ENCODE assay signal across 8 cellular contexts in the genomic region with DNA sequence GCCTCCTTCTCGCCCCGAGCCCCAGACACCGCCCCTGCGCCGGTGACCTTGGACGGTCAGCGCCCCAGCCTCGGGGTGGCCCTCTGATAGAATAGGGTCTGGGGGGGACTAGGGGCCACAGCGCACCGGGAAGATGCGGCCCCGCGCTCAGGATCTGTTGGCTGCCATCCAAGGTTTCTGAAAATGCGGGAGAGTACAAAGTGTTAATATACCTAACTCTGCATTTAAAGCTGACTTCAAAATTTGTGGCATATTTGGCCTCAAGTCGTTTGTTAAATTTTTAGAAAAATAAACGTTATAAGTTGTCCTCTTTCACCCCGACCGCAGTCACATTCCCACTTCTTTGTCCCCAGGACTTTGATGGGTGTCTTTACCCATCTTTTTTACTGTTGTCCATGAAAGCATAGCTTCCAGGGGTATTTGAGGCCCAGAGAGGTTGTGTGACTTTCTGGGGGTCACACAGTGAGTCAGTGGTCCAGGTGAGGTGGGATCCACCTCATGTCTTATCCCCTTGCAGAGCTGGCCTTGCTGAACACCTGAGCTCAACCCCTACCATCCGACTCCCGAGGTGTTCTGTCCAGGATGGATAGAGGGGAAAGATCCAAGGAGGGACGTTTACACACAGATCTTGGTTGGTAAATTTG. TPM values are rescaled to one million over a fixed set of nuclear protein-coding genes. Genes with fewer than 3 reads are reported as not detected.
DNase-seq lines count a peak whose midpoint lies in the region; ATAC-seq, FAIRE-seq and TF ChIP-seq lines count a peak whose summit lies in the region.

No MANE protein-coding gene starts in this region.

- no peak overlapping the region for H3K56ac ChIP-seq in IMR-90 (ENCODE audit: extremely low read depth, insufficient read depth, low read length)

- DNase-seq in AG09309 (ENCODE audit: low read depth) (no peak), IMR-90 (no peak), cardiac fibroblast (ENCODE audit: low read depth in 2 of 2) (no peak), HEK293T (ENCODE audit: extremely low spot score) (no peak), H54 (ENCODE audit: insufficient read length, low spot score) (no peak), DMS79 treated with DMSO at 0.1 percent for 48 hours (lab: John Stamatoyannopoulos, UW) (no peak)
- DNase-seq in naive thymus-derived CD4-positive, alpha-beta T cell = no peak

- H3K4me3 ChIP-seq in AG09309 (ENCODE audit: control insufficient read depth, low read depth, low read length) (peak overlapping the region; percentile 48), IMR-90 (ENCODE audit: insufficient read depth, low read depth, low read length) (peak overlapping the region; percentile 78), cardiac fibroblast (replicated peaks in 1 of 2; ENCODE audit: low read depth in 2 of 2, low read length in 2 of 2) (peak overlapping the region; percentile 43 to 44)
- H3K4me3 ChIP-seq in naive thymus-derived CD4-positive, alpha-beta T cell (ENCODE audit: low read length) = peak overlapping the region; percentile 30

- no peak overlapping the region for H4K5ac ChIP-seq in IMR-90 (ENCODE audit: low read depth, low read length)

- in situ Hi-C loops in IMR-90 (cut with MboI; ENCODE audit: low sequenced_read_pairs) = no loop called here

- no peak for TF ChIP-seq RAD21 in IMR-90 (IDR thresholded peaks at IDR 0.05; ENCODE audit: low read length)

- H3K4me1 ChIP-seq in IMR-90 (ENCODE audit: control insufficient read depth, insufficient read depth, low read length) = peaks cover 3% of the 10 kb centered on the region
- peaks cover 12 to 33% of the 10 kb centered on the region in 2 donors for H3K4me1 ChIP-seq in naive thymus-derived CD4-positive, alpha-beta T cell (ENCODE audit: control insufficient read depth in 2 of 2, insufficient read depth in 2 of 2, low read length in 2 of 2)

- H3K9me3 Mint-ChIP-seq in naive thymus-derived CD4-positive, alpha-beta T cell = no peaks in the 10 kb centered on the region

- CTCF ChIA-PET in IMR-90 (lab: Yijun Ruan, JAX) = no interaction called here
- CTCF ChIA-PET in naive thymus-derived CD4-positive, alpha-beta T cell (lab: Charles Lee) = no interaction called here
- CTCF ChIA-PET in HEK293T (lab: Yijun Ruan, JAX) = interaction anchor here (1.1 kb wide), 1 partner anchor 29 kb away, joined by 3 read pairs; no protein-coding TSS in a partner anchor

- no peaks in the 10 kb centered on the region for H3K9me3 ChIP-seq in IMR-90 (ENCODE audit: control insufficient read depth, insufficient read depth, low read length)
- no peaks in the 10 kb centered on the region for H3K9me3 ChIP-seq in naive thymus-derived CD4-positive, alpha-beta T cell (ENCODE audit: control insufficient read depth in 2 of 3, low read length in 3 of 3)

- no peak overlapping the region for H2BK20ac ChIP-seq in IMR-90 (ENCODE audit: low read depth, low read length)

- no peak overlapping the region for H4K91ac ChIP-seq in IMR-90 (ENCODE audit: insufficient read depth, low read depth, low read length)

- H2AK5ac ChIP-seq in IMR-90 (ENCODE audit: low read depth, low read length) = peak overlapping the region; percentile 54; the same call in 1 of the 2 replicates

- peak overlapping the region; percentile 5 to 61; a peak in 1 of 4 replicates for H4K8ac ChIP-seq in IMR-90 (ENCODE audit: low read depth in 2 of 2, low read length in 2 of 2)

- peaks cover 16 to 49% (median 37%) of the 10 kb centered on the region in 7 donors for H3K4me1 Mint-ChIP-seq in naive thymus-derived CD4-positive, alpha-beta T cell

- H3K27me3 ChIP-seq in IMR-90 (ENCODE audit: control insufficient read depth, insufficient read depth, low read length) = no peaks in the 10 kb centered on the region; the same call in 1 of the 2 replicates
- H3K27me3 ChIP-seq in naive thymus-derived CD4-positive, alpha-beta T cell (ENCODE audit: control insufficient read depth in 2 of 2, insufficient read depth in 2 of 2, low read length in 2 of 2) = no peaks in the 10 kb centered on the region

- H4K20me1 ChIP-seq in IMR-90 (ENCODE audit: insufficient read depth, low read length) = no peaks in the 10 kb centered on the region

- peak overlapping the region; percentile 40; the same call in 1 of the 2 replicates for H3K9ac ChIP-seq in IMR-90 (ENCODE audit: low read depth, low read length)

- H3K9me1 ChIP-seq in IMR-90 (ENCODE audit: insufficient read depth, low read length) = no peaks in the 10 kb centered on the region; the same call in 1 of the 2 replicates

- H3K4me2 ChIP-seq in IMR-90 (ENCODE audit: low read depth, low read length) = peak overlapping the region; percentile 69

- H2BK120ac ChIP-seq in IMR-90 (ENCODE audit: low read depth, low read length) = no peak overlapping the region

- peak overlapping the region; percentile 87 for H2AK9ac ChIP-seq in IMR-90 (replicated peaks; ENCODE audit: low read depth, low read length, poor library complexity)

- H3K23ac ChIP-seq in IMR-90 (ENCODE audit: low read depth, low read length) = peak overlapping the region; percentile 32; the same call in 1 of the 2 replicates

- H3K27ac Mint-ChIP-seq in naive thymus-derived CD4-positive, alpha-beta T cell = peak overlapping the region; percentile 63 to 93 (median 86)

- H2BK15ac ChIP-seq in IMR-90 (ENCODE audit: low read depth, low read length) = no peak overlapping the region

- H3K4ac ChIP-seq in IMR-90 (ENCODE audit: low read depth, low read length) = no peak overlapping the region

- POLR2A ChIA-PET in IMR-90 (lab: Charles Lee; ENCODE audit: unreplicated experiment) (no interaction called here), HEK293T (lab: Yijun Ruan, JAX) (interaction anchor here (0.8 to 1.7 kb wide), 4 partner anchors 9 to 23 kb away, joined by 3 to 8 read pairs (median 6); a partner anchor contains a TSS)
- POLR2A ChIA-PET in naive thymus-derived CD4-positive, alpha-beta T cell (lab: Charles Lee) = interaction anchor here (1.2 to 1.6 kb wide), 3 partner anchors 23 to 125 kb away, joined by 4 to 7 read pairs (median 5); a partner anchor contains a TSS

- no peak for FAIRE-seq in H54 (lab: Jason Lieb, UNC)

- no peak overlapping the region for H3K18ac ChIP-seq in IMR-90 (ENCODE audit: low read depth, low read length)

- H3K4me3 Mint-ChIP-seq in naive thymus-derived CD4-positive, alpha-beta T cell = peak overlapping the region; percentile 75 to 96 (median 85)

- peak overlapping the region; percentile 96 for H2AFZ ChIP-seq in IMR-90 (replicated peaks; ENCODE audit: low read length, poor library complexity)

- no peak overlapping the region for H2BK5ac ChIP-seq in IMR-90 (ENCODE audit: low read depth, low read length, poor library complexity, severe bottlenecking)

- no TSS peak for BruUV-seq in IMR-90 (replicated peaks; lab: Mats Ljungman, UMichigan)

- TF ChIP-seq POLR2A in IMR-90 (IDR thresholded peaks at IDR 0.05; ENCODE audit: low read depth, low read length) = no peak
- no peak for TF ChIP-seq POLR2A in H54 (IDR thresholded peaks at IDR 0.05; ENCODE audit: low read depth, low read length)

- no peaks in the 10 kb centered on the region for H3K36me3 ChIP-seq in IMR-90 (ENCODE audit: control insufficient read depth, insufficient read depth, low read length)
- H3K36me3 ChIP-seq in naive thymus-derived CD4-positive, alpha-beta T cell (ENCODE audit: control insufficient read depth in 2 of 3, insufficient read depth in 3 of 3, low read length in 3 of 3) = no peaks in the 10 kb centered on the region

- peaks cover 0 to 5% (median 0%) of the 10 kb centered on the region in 5 donors for H3K36me3 Mint-ChIP-seq in naive thymus-derived CD4-positive, alpha-beta T cell

- TF ChIP-seq CTCF in AG09309 (IDR thresholded peaks at IDR 0.05; ENCODE audit: control insufficient read depth, insufficient read depth, low read depth, low read length, missing control alignments) (no peak), IMR-90 (conservative IDR thresholded peaks at IDR 0.05; ENCODE audit: low read depth, low read length) (no peak), cardiac fibroblast (IDR thresholded peaks at IDR 0.05; ENCODE audit: low read depth, low read length) (no peak)

- intact Hi-C loops in IMR-90 (cut with micrococcal nuclease) = no loop called here
- intact Hi-C loops in naive thymus-derived CD4-positive, alpha-beta T cell (cut with micrococcal nuclease) = loop anchor here (1.0 to 10.0 kb wide), 9 partner anchors 9 to 719 kb away; a partner anchor contains a TSS

- dilution Hi-C loops in IMR-90 (cut with HindIII; ENCODE audit: low sequenced_read_pairs, unreplicated experiment) = no loop called here

- ATAC-seq in IMR-90 (ENCODE audit: low read depth) = no peak
- peak; percentile 0 for ATAC-seq in naive thymus-derived CD4-positive, alpha-beta T cell
- no peak for ATAC-seq in HG03025 (IDR thresholded peaks at IDR 0.05; ENCODE audit: low FRiP score, unreplicated experiment)

- H3K79me1 ChIP-seq in IMR-90 (ENCODE audit: low read depth in 1 of 2, low read length in 2 of 2) = no peaks in the 10 kb centered on the region

- H3K14ac ChIP-seq in IMR-90 (replicated peaks; ENCODE audit: low read depth, low read length) = no peak overlapping the region

- 0% methylated on average over 8 of the region's 21 CpGs; no CpG with 5 or more reads in 1 of the 2 experiments for WGBS in IMR-90 (ENCODE audit: extremely low coverage in 2 of 2, insufficient read length in 1 of 2), 2 experiments

- no peak overlapping the region; the same call in 1 of the 2 replicates for H3K27ac ChIP-seq in IMR-90 (ENCODE audit: insufficient read depth, low read length)
- peak overlapping the region; percentile 67 for H3K27ac ChIP-seq in naive thymus-derived CD4-positive, alpha-beta T cell (ENCODE audit: low read depth, low read length)

- no peaks in the 10 kb centered on the region for H3K27me3 Mint-ChIP-seq in naive thymus-derived CD4-positive, alpha-beta T cell

TF ChIP-seq in IMR-90, 13 proteins besides CTCF, POLR2A, EP300 and RAD21 (continues in another document):
- TF ChIP-seq RFX5 (IDR thresholded peaks at IDR 0.05; ENCODE audit: low read depth, low read length) = no peak

TF ChIP-seq in HEK293T, 16 proteins besides CTCF, POLR2A, EP300 and RAD21 (continues in another document):
- TF ChIP-seq ZNF384 (IDR thresholded peaks at IDR 0.05) (no peak), L3MBTL2 (conservative IDR thresholded peaks at IDR 0.05) (no peak; the same call in 1 of the 2 replicates), BHLHE40 (IDR thresholded peaks at IDR 0.05; ENCODE audit: borderline replicate concordance) (no peak), CTBP1 (IDR thresholded peaks at IDR 0.05; ENCODE audit: borderline replicate concordance) (no peak)

RNA-seq across cellular contexts. Expression of a gene that starts 0.8 kb away (rescaled TPM):
- 0.18 and 0.28 TPM in 2 replicates for total RNA-seq in IMR-90 (2012; rRNA removed)
- polyA plus RNA-seq in IMR-90 (2012; rRNA removed) = 0.32 and 0.55 TPM in 2 replicates
- 0.11 and 0.51 TPM in 2 replicates for polyA plus RNA-seq in IMR-90 (2012; cell fraction: cytosol; rRNA removed)
- 0.45 and 1.1 TPM in 2 replicates for polyA plus RNA-seq in IMR-90 (2012; cell fraction: nucleus; rRNA removed; ENCODE audit: low replicate concordance)
- 1 to 10 TPM; 2.9 to 6.3 (median 3.5) TPM for total RNA-seq in naive thymus-derived CD4-positive, alpha-beta T cell
- polyA plus RNA-seq in naive thymus-derived CD4-positive, alpha-beta T cell = 1 to 10 TPM in 1 of 2 donors, under 1 TPM in 1; 0.85 to 4.4 TPM

RNA-seq across cellular contexts. Expression of a gene that starts 22.9 kb away (rescaled TPM):
- total RNA-seq in IMR-90 (2012; rRNA removed) = 130 and 144 TPM in 2 replicates
- polyA plus RNA-seq in IMR-90 (2012; rRNA removed) = 59.8 and 71.4 TPM in 2 replicates
- 26.7 and 30.2 TPM in 2 replicates for polyA plus RNA-seq in IMR-90 (2012; cell fraction: cytosol; rRNA removed)
- 19.0 and 48.2 TPM in 2 replicates for polyA plus RNA-seq in IMR-90 (2012; cell fraction: nucleus; rRNA removed; ENCODE audit: low replicate concordance)
- 10 to 100 TPM; 44.7 to 98.7 (median 69.4) TPM for total RNA-seq in naive thymus-derived CD4-positive, alpha-beta T cell
- 10 to 100 TPM; 76.5 to 86.3 TPM for polyA plus RNA-seq in naive thymus-derived CD4-positive, alpha-beta T cell
